Comparison of ENCODE assay signal across 23 cellular contexts in the genomic region with DNA sequence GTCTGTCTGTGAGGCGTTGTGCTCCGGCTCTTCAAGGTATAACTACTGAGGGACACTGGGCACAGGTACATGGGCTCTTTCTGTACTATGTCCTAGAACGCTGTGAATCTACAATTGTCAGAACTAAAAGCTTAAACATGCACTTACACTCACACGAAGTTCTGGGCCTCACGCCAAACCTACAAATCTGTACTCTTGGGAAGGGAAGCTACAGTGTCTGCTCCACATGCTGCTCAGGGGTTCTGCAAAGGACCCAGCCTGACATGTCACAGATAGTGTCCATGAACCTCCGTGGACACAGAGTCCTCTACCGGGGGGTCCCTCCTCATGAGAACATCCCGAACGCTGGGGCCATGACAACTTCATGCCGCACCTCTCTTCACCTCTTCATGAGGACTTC.
"Had no signal": no experiment of that assay in that cellular context is flagged by ENCODE, and none has a peak within 500 bp of the region (broad histone marks: within the 10 kb centered on the region; RNA-seq: fewer than 3 reads in every experiment).

No MANE protein-coding gene starts in this region.

- ATAC-seq: foreskin keratinocyte; gastroesophageal sphincter; heart left ventricle; left lung; naive thymus-derived CD4-positive, alpha-beta T cell; right lobe of liver; stimulated activated naive B cell treated with anti-CD40 and anti-IgM and Interleukin-4, amounts not matched to agents 10 μg/mL and 1 μg/mL and 100 μg/mL, for 72 hours; upper lobe of right lung had no signal

- H3K4me3 ChIP-seq: esophagus muscularis mucosa, gastroesophageal sphincter, heart left ventricle, hepatocyte, left lung, neural progenitor cell, right lobe of liver, suprapubic skin, transverse colon, upper lobe of right lung, uterus had no signal

- DNase-seq: dermis blood vessel endothelial cell; effector memory CD4-positive, alpha-beta T cell; foreskin keratinocyte; heart left ventricle; kidney; left lung; mammary epithelial cell; mesendoderm; midbrain; naive thymus-derived CD4-positive, alpha-beta T cell; right lobe of liver; small intestine; stimulated activated CD4-positive, alpha-beta T cell treated with anti-CD3 and anti-CD28 coated beads, Interleukin-15, amount 100 ng/mL, for 24 hours; stimulated activated CD4-positive, alpha-beta T cell treated with anti-CD3 and anti-CD28 coated beads, Interleukin-2, amount 100 ng/mL, for 48 hours; stimulated activated naive B cell treated with anti-CD40 and anti-IgM and Interleukin-4, amounts not matched to agents 10 μg/mL and 1 μg/mL and 100 μg/mL, for 72 hours; transverse colon; upper lobe of right lung; uterus had no signal
